ENCODE assay signal across 8 cellular contexts in the genomic region with DNA sequence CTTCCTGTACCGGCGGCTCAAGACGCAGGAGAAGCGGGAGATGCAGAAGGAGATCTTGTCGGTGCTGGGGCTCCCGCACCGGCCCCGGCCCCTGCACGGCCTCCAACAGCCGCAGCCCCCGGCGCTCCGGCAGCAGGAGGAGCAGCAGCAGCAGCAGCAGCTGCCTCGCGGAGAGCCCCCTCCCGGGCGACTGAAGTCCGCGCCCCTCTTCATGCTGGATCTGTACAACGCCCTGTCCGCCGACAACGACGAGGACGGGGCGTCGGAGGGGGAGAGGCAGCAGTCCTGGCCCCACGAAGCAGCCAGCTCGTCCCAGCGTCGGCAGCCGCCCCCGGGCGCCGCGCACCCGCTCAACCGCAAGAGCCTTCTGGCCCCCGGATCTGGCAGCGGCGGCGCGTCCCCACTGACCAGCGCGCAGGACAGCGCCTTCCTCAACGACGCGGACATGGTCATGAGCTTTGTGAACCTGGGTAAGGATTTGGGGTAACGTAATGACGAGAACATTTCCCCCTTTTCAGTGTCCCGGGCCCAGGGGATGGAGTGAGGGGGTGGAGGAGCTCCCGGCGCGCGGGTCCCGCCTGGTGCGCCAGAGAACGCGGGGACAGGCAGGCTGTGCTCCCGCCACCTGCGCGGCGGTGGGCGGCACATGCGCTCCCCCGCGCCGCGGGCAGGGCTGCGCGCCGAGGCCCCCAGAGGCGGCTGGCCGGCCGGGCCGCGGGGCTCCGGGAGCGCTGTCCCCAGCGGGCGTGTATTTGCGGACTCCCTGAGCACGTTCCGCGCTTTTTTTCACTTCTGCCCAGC. TPM values are rescaled to one million over a fixed set of nuclear protein-coding genes. Genes with fewer than 3 reads are reported as not detected.
DNase-seq lines count a peak whose midpoint lies in the region; ATAC-seq lines count a peak whose summit lies in the region.

No MANE protein-coding gene starts in this region.

- peak; percentile 44 for DNase-seq in NCI-H2227 (lab: John Stamatoyannopoulos, UW; ENCODE audit: unreplicated experiment)
- no peak for DNase-seq in NCI-H2227 treated with DMSO at 0.1 percent for 48 hours (lab: John Stamatoyannopoulos, UW)
- DNase-seq in caudate nucleus (lab: John Stamatoyannopoulos, UW) = peak in 4 of 61 donors; percentile 7 to 37 (median 14)
- peak; percentile 63 for DNase-seq in mesendoderm
- no peak for DNase-seq in SIG-M5 (lab: John Stamatoyannopoulos, UW)
- DNase-seq in cerebellum (ENCODE audit: low spot score) = no peak

- H3K79me1 ChIP-seq in mesendoderm (ENCODE audit: low read length) = no peaks in the 10 kb centered on the region

- no peaks in the 10 kb centered on the region for H3K79me2 ChIP-seq in mesendoderm (ENCODE audit: control insufficient read depth, insufficient read depth, low read length)

- H3K36me3 Mint-ChIP-seq in IgD-negative memory B cell = no peaks in the 10 kb centered on the region

- no peaks in the 10 kb centered on the region for H3K9me3 Mint-ChIP-seq in IgD-negative memory B cell

- WGBS in mesendoderm (ENCODE audit: extremely low coverage, insufficient coverage, low lambda C conversion rate) = no CpG with 5 or more reads among the region's 86 CpGs

- no peak overlapping the region for H2BK15ac ChIP-seq in mesendoderm (replicated peaks; ENCODE audit: low read depth)

- H3K27me3 Mint-ChIP-seq in IgD-negative memory B cell = peaks cover 55% of the 10 kb centered on the region

- no peak overlapping the region for H2BK120ac ChIP-seq in mesendoderm (ENCODE audit: low read depth, low read length)

- H3K4me3 Mint-ChIP-seq in IgD-negative memory B cell = peak overlapping the region; percentile 79 to 93 (median 84)

- no peak overlapping the region for H4K8ac ChIP-seq in mesendoderm (ENCODE audit: low read depth, low read length)

- H3K18ac ChIP-seq in mesendoderm (ENCODE audit: low read length) = no peak overlapping the region

- H2AK5ac ChIP-seq in mesendoderm (ENCODE audit: low read length) = no peak overlapping the region

- no peak overlapping the region for H4K5ac ChIP-seq in mesendoderm (ENCODE audit: low read length)

- H3K36me3 ChIP-seq in mesendoderm (ENCODE audit: control insufficient read depth, insufficient read depth, low read length) = no peaks in the 10 kb centered on the region

- peaks cover 9 to 14% (median 12%) of the 10 kb centered on the region in 3 donors for H3K4me1 Mint-ChIP-seq in IgD-negative memory B cell

- H3K27ac ChIP-seq in caudate nucleus (ENCODE audit: low read depth, low read length) (peak overlapping the region; percentile 21), mesendoderm (ENCODE audit: low read depth, low read length) (no peak overlapping the region)

- H2BK5ac ChIP-seq in mesendoderm (ENCODE audit: low read length) = no peak overlapping the region

- no peak overlapping the region for H3K27ac Mint-ChIP-seq in IgD-negative memory B cell

- no peak overlapping the region for H3K4ac ChIP-seq in mesendoderm (ENCODE audit: low read depth, low read length)

- H3K56ac ChIP-seq in mesendoderm (ENCODE audit: low read length) = peak overlapping the region; percentile 59

- peaks cover 5% of the 10 kb centered on the region for H3K4me1 ChIP-seq in mesendoderm (ENCODE audit: control insufficient read depth, low read depth, low read length)

- ATAC-seq in GM21576 (IDR thresholded peaks at IDR 0.05; ENCODE audit: unreplicated experiment) = no peak

- H3K4me3 ChIP-seq in mesendoderm (ENCODE audit: low read length) = no peak overlapping the region

- peak overlapping the region; percentile 29 for H3K9ac ChIP-seq in mesendoderm (ENCODE audit: low read length)

- H3K4me2 ChIP-seq in mesendoderm (ENCODE audit: low read length) = peak overlapping the region; percentile 66

- H3K27me3 ChIP-seq in mesendoderm (ENCODE audit: insufficient read depth, low read length, poor library complexity) = peaks cover 33% of the 10 kb centered on the region

- H3K23ac ChIP-seq in mesendoderm (ENCODE audit: low read length) = no peak overlapping the region

RNA-seq across cellular contexts. Expression of a gene that starts 1.5 kb away (rescaled TPM):
- 0.89 TPM for polyA plus RNA-seq in IgD-negative memory B cell
- polyA plus RNA-seq in mesendoderm (2013, experiment 1 of 2) = 0.18 TPM
- 0.15 TPM for polyA plus RNA-seq in mesendoderm (2013, experiment 2 of 2)
- 8.3 TPM for total RNA-seq in cerebellum

Comparison
In these comparisons a context has a peak if more than half of its experiments do, and no peak if none do; other contexts are left out.
1. DNase-seq: peak in NCI-H2227 (single experiment) and mesendoderm (single experiment); none in NCI-H2227 treated with DMSO at 0.1 percent for 48 hours (single experiment), SIG-M5 (single experiment) and cerebellum (single experiment).